Comparison of ENCODE assay signal across 7 cellular contexts in the genomic region with DNA sequence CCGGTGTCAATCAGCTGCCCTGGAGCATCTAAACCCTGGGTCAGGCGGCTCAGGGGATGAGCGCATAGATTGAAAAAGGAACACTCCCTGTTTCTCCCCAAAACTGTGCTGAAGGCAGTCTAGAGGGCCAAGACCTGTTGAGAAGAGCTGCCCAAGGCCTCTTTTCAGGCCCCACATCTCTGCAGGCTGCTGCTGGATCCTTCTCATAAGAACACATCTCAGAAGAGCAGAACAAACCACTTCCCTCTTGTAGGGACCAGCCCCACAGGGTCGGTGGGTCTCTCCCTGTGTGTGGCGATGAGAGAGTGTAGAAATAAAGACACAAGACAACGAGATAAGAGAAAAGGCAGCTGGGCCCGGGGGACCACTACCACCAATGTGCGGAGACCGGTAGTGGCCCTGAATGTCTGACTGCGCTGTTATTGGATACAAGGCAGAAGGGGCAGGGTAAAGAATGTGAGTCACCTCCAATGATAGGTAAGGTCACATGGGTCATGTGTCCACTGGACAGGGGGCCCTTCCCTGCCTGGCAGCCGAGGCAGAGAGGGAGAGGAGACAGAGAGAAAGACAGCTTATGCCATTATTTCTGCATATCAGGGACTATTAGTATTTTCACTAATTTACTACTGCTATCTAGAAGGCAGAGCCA. TPM values are rescaled to one million over a fixed set of nuclear protein-coding genes. Genes with fewer than 3 reads are reported as not detected.
A peak's percentile ranks its signal among the peaks of the same experiment; 100 is the strongest.
DNase-seq lines count a peak whose midpoint lies in the region; ATAC-seq lines count a peak whose summit lies in the region.
"Not testable (repeated sequence)": the region's sequence is repeated elsewhere in the genome, so short reads cannot be mapped to it uniquely, and the experiment has no call there.

No MANE protein-coding gene starts in this region.

- ATAC-seq in right cardiac atrium = peak; percentile 9 to 23
- not testable (repeated sequence) for ATAC-seq in naive thymus-derived CD8-positive, alpha-beta T cell; stimulated activated memory B cell treated with anti-CD40 and anti-IgM and Interleukin-4, amounts not matched to agents 10 μg/mL and 1 μg/mL and 100 μg/mL, for 72 hours

- H3K27ac Mint-ChIP-seq in CD8-positive, alpha-beta memory T cell = peak overlapping the region; percentile 34 to 90 (median 82)
- peak overlapping the region; percentile 66 for H3K27ac Mint-ChIP-seq in activated CD4-positive, alpha-beta memory T cell treated with anti-CD3 and anti-CD28 coated beads for 36 hours
- peak overlapping the region; percentile 15 for H3K27ac Mint-ChIP-seq in activated naive CD4-positive, alpha-beta T cell treated with anti-CD3 and anti-CD28 coated beads for 36 hours
- peak overlapping the region; percentile 3 for H3K27ac Mint-ChIP-seq in dendritic cell treated with granulocyte-macrophage colony-stimulating factor and Interleukin-4, amounts not matched to agents 40 ng/mL and 50 ng/mL, for 4 days
- peak overlapping the region; percentile 20 to 87 (median 76) for H3K27ac Mint-ChIP-seq in naive thymus-derived CD8-positive, alpha-beta T cell
- peak overlapping the region; percentile 15 for H3K27ac Mint-ChIP-seq in stimulated activated memory B cell treated with anti-CD40 and anti-IgM and Interleukin-4, amounts not matched to agents 10 μg/mL and 1 μg/mL and 100 μg/mL, for 72 hours

- H3K4me3 ChIP-seq in CD8-positive, alpha-beta memory T cell (ENCODE audit: low read length); right cardiac atrium (ENCODE audit: low read length): not testable (repeated sequence)

- H3K36me3 Mint-ChIP-seq in CD8-positive, alpha-beta memory T cell = peaks cover 0 to 17% (median 0%) of the 10 kb centered on the region in 3 donors
- H3K36me3 Mint-ChIP-seq in activated CD4-positive, alpha-beta memory T cell treated with anti-CD3 and anti-CD28 coated beads for 36 hours = peaks cover 34% of the 10 kb centered on the region
- H3K36me3 Mint-ChIP-seq in activated naive CD4-positive, alpha-beta T cell treated with anti-CD3 and anti-CD28 coated beads for 36 hours (ENCODE audit: low read depth) = peaks cover 13% of the 10 kb centered on the region
- H3K36me3 Mint-ChIP-seq in dendritic cell treated with granulocyte-macrophage colony-stimulating factor and Interleukin-4, amounts not matched to agents 40 ng/mL and 50 ng/mL, for 4 days (ENCODE audit: low read depth) = peaks cover 35% of the 10 kb centered on the region
- peaks cover 0 to 25% (median 0%) of the 10 kb centered on the region in 3 donors for H3K36me3 Mint-ChIP-seq in naive thymus-derived CD8-positive, alpha-beta T cell
- H3K36me3 Mint-ChIP-seq in stimulated activated memory B cell treated with anti-CD40 and anti-IgM and Interleukin-4, amounts not matched to agents 10 μg/mL and 1 μg/mL and 100 μg/mL, for 72 hours = peaks cover 21% of the 10 kb centered on the region

- H3K4me1 Mint-ChIP-seq in CD8-positive, alpha-beta memory T cell = peaks cover 22 to 39% (median 26%) of the 10 kb centered on the region in 3 donors
- peaks cover 57% of the 10 kb centered on the region for H3K4me1 Mint-ChIP-seq in activated CD4-positive, alpha-beta memory T cell treated with anti-CD3 and anti-CD28 coated beads for 36 hours (ENCODE audit: low read depth)
- peaks cover 45% of the 10 kb centered on the region for H3K4me1 Mint-ChIP-seq in activated naive CD4-positive, alpha-beta T cell treated with anti-CD3 and anti-CD28 coated beads for 36 hours (ENCODE audit: low read depth)
- peaks cover 30% of the 10 kb centered on the region for H3K4me1 Mint-ChIP-seq in dendritic cell treated with granulocyte-macrophage colony-stimulating factor and Interleukin-4, amounts not matched to agents 40 ng/mL and 50 ng/mL, for 4 days (ENCODE audit: low read depth)
- peaks cover 8 to 26% (median 15%) of the 10 kb centered on the region in 4 donors for H3K4me1 Mint-ChIP-seq in naive thymus-derived CD8-positive, alpha-beta T cell
- H3K4me1 Mint-ChIP-seq in stimulated activated memory B cell treated with anti-CD40 and anti-IgM and Interleukin-4, amounts not matched to agents 10 μg/mL and 1 μg/mL and 100 μg/mL, for 72 hours = peaks cover 29% of the 10 kb centered on the region

- intact Hi-C loops in activated CD4-positive, alpha-beta memory T cell treated with anti-CD3 and anti-CD28 coated beads for 36 hours (cut with micrococcal nuclease) = loop anchor here (10.0 kb wide), 2 partner anchors 65 to 205 kb away; a partner anchor contains a TSS
- intact Hi-C loops in activated naive CD4-positive, alpha-beta T cell treated with anti-CD3 and anti-CD28 coated beads for 36 hours (cut with micrococcal nuclease) = loop anchor here (10.0 kb wide), 1 partner anchor 55 kb away; no protein-coding TSS in a partner anchor
- intact Hi-C loops in dendritic cell treated with granulocyte-macrophage colony-stimulating factor and Interleukin-4, amounts not matched to agents 40 ng/mL and 50 ng/mL, for 4 days (cut with micrococcal nuclease); right cardiac atrium (cut with DNase I): not testable (repeated sequence)

- not testable (repeated sequence) for H3K9me3 ChIP-seq in CD8-positive, alpha-beta memory T cell (ENCODE audit: low read length); right cardiac atrium (ENCODE audit: control insufficient read depth, low read length)

- WGBS in right cardiac atrium = 81% methylated on average over 11 of the region's 11 CpGs

- peak overlapping the region in 1 of 7 donors; percentile 11 for H3K4me3 Mint-ChIP-seq in CD8-positive, alpha-beta memory T cell
- not testable (repeated sequence) for H3K4me3 Mint-ChIP-seq in activated CD4-positive, alpha-beta memory T cell treated with anti-CD3 and anti-CD28 coated beads for 36 hours; activated naive CD4-positive, alpha-beta T cell treated with anti-CD3 and anti-CD28 coated beads for 36 hours; dendritic cell treated with granulocyte-macrophage colony-stimulating factor and Interleukin-4, amounts not matched to agents 40 ng/mL and 50 ng/mL, for 4 days; stimulated activated memory B cell treated with anti-CD40 and anti-IgM and Interleukin-4, amounts not matched to agents 10 μg/mL and 1 μg/mL and 100 μg/mL, for 72 hours
- peak overlapping the region in 1 of 10 donors; percentile 13 for H3K4me3 Mint-ChIP-seq in naive thymus-derived CD8-positive, alpha-beta T cell

- POLR2A ChIA-PET in CD8-positive, alpha-beta memory T cell (lab: Charles Lee); activated CD4-positive, alpha-beta memory T cell treated with anti-CD3 and anti-CD28 coated beads for 36 hours (lab: Charles Lee); naive thymus-derived CD8-positive, alpha-beta T cell (lab: Charles Lee): not testable (repeated sequence)

- H3K27me3 Mint-ChIP-seq in CD8-positive, alpha-beta memory T cell; activated CD4-positive, alpha-beta memory T cell treated with anti-CD3 and anti-CD28 coated beads for 36 hours; activated naive CD4-positive, alpha-beta T cell treated with anti-CD3 and anti-CD28 coated beads for 36 hours (ENCODE audit: low read depth); naive thymus-derived CD8-positive, alpha-beta T cell; stimulated activated memory B cell treated with anti-CD40 and anti-IgM and Interleukin-4, amounts not matched to agents 10 μg/mL and 1 μg/mL and 100 μg/mL, for 72 hours: not testable (repeated sequence)
- peaks cover 30% of the 10 kb centered on the region for H3K27me3 Mint-ChIP-seq in dendritic cell treated with granulocyte-macrophage colony-stimulating factor and Interleukin-4, amounts not matched to agents 40 ng/mL and 50 ng/mL, for 4 days

- not testable (repeated sequence) for H3K9me3 Mint-ChIP-seq in CD8-positive, alpha-beta memory T cell; activated CD4-positive, alpha-beta memory T cell treated with anti-CD3 and anti-CD28 coated beads for 36 hours; activated naive CD4-positive, alpha-beta T cell treated with anti-CD3 and anti-CD28 coated beads for 36 hours; dendritic cell treated with granulocyte-macrophage colony-stimulating factor and Interleukin-4, amounts not matched to agents 40 ng/mL and 50 ng/mL, for 4 days; naive thymus-derived CD8-positive, alpha-beta T cell; stimulated activated memory B cell treated with anti-CD40 and anti-IgM and Interleukin-4, amounts not matched to agents 10 μg/mL and 1 μg/mL and 100 μg/mL, for 72 hours

- not testable (repeated sequence) for DNase-seq in CD8-positive, alpha-beta memory T cell; activated CD4-positive, alpha-beta memory T cell treated with anti-CD3 and anti-CD28 coated beads for 36 hours; activated naive CD4-positive, alpha-beta T cell treated with anti-CD3 and anti-CD28 coated beads for 36 hours; right cardiac atrium; naive thymus-derived CD8-positive, alpha-beta T cell

- not testable (repeated sequence) for H3K4me1 ChIP-seq in CD8-positive, alpha-beta memory T cell (ENCODE audit: insufficient read depth, low read length); right cardiac atrium (ENCODE audit: control insufficient read depth, insufficient read depth, low read length)

- H3K36me3 ChIP-seq in CD8-positive, alpha-beta memory T cell (ENCODE audit: insufficient read depth, low read length) = not testable (repeated sequence)

- not testable (repeated sequence) for H3K27me3 ChIP-seq in CD8-positive, alpha-beta memory T cell (ENCODE audit: insufficient read depth, low read length, poor library complexity, severe bottlenecking); right cardiac atrium (ENCODE audit: control insufficient read depth, insufficient read depth)

- not testable (repeated sequence) for H3K27ac ChIP-seq in CD8-positive, alpha-beta memory T cell (ENCODE audit: low read depth, low read length); right cardiac atrium (ENCODE audit: low read length)

- CTCF ChIA-PET in CD8-positive, alpha-beta memory T cell (lab: Charles Lee); activated CD4-positive, alpha-beta memory T cell treated with anti-CD3 and anti-CD28 coated beads for 36 hours (lab: Charles Lee); activated naive CD4-positive, alpha-beta T cell treated with anti-CD3 and anti-CD28 coated beads for 36 hours (lab: Charles Lee): not testable (repeated sequence)

RNA-seq across cellular contexts. Expression of a gene that starts 22.2 kb away (rescaled TPM):
- 10 to 100 TPM; 49.7 to 50.5 TPM for total RNA-seq in CD8-positive, alpha-beta memory T cell
- polyA plus RNA-seq in CD8-positive, alpha-beta memory T cell = 21.2 TPM
- 10 to 100 TPM; 61.8 to 62.7 TPM for total RNA-seq in activated CD4-positive, alpha-beta memory T cell treated with anti-CD3 and anti-CD28 coated beads for 36 hours
- total RNA-seq in activated naive CD4-positive, alpha-beta T cell treated with anti-CD3 and anti-CD28 coated beads for 36 hours = 10 to 100 TPM; 21.8 to 24.1 TPM
- total RNA-seq in right cardiac atrium = 10 to 100 TPM; 10.6 to 13.7 (median 12.0) TPM
- polyA plus RNA-seq in right cardiac atrium = 11.1 TPM
- 10 to 100 TPM; 24.3 to 25.5 TPM for total RNA-seq in naive thymus-derived CD8-positive, alpha-beta T cell
- 10 to 100 TPM; 10.8 to 18.4 (median 12.9) TPM for polyA plus RNA-seq in naive thymus-derived CD8-positive, alpha-beta T cell

RNA-seq across cellular contexts. Expression of a gene that starts 59.9 kb away (rescaled TPM):
- 1 to 10 TPM; 1.3 to 1.6 TPM for total RNA-seq in CD8-positive, alpha-beta memory T cell
- not detected for polyA plus RNA-seq in CD8-positive, alpha-beta memory T cell
- 1 to 10 TPM; 1.6 to 2.4 TPM for total RNA-seq in activated CD4-positive, alpha-beta memory T cell treated with anti-CD3 and anti-CD28 coated beads for 36 hours
- 1 to 10 TPM; 1.7 to 2.4 TPM for total RNA-seq in activated naive CD4-positive, alpha-beta T cell treated with anti-CD3 and anti-CD28 coated beads for 36 hours
- under 1 TPM; 0.32 to 0.64 (median 0.37) TPM for total RNA-seq in right cardiac atrium
- 0.25 TPM for polyA plus RNA-seq in right cardiac atrium
- total RNA-seq in naive thymus-derived CD8-positive, alpha-beta T cell = 1 to 10 TPM in 1 of 2 experiments, under 1 TPM in 1; 0.81 to 1.2 TPM
- polyA plus RNA-seq in naive thymus-derived CD8-positive, alpha-beta T cell = under 1 TPM in 1 of 3 donors, not detected in 2; 0.06 TPM

Comparison
In these comparisons a context has a peak if more than half of its experiments do, and no peak if none do; other contexts are left out.
1. H3K27ac Mint-ChIP-seq: peak in every context shown above with its lines; median percentile 82 in CD8-positive, alpha-beta memory T cell; 76 in naive thymus-derived CD8-positive, alpha-beta T cell; 66 in activated CD4-positive, alpha-beta memory T cell treated with anti-CD3 and anti-CD28 coated beads for 36 hours; 15 in activated naive CD4-positive, alpha-beta T cell treated with anti-CD3 and anti-CD28 coated beads for 36 hours; 15 in stimulated activated memory B cell treated with anti-CD40 and anti-IgM and Interleukin-4, amounts not matched to agents 10 μg/mL and 1 μg/mL and 100 μg/mL, for 72 hours; 3 in dendritic cell treated with granulocyte-macrophage colony-stimulating factor and Interleukin-4, amounts not matched to agents 40 ng/mL and 50 ng/mL, for 4 days.